26 cellular contexts compared by ENCODE assay signal in genomic region chr10:47457826-47458225, GRCh38. TPM values are rescaled to one million over a fixed set of nuclear protein-coding genes. Genes with fewer than 3 reads are reported as not detected.
"Had no signal": no experiment of that assay in that cellular context is flagged by ENCODE, and none has a peak within 500 bp of the region (broad histone marks: within the 10 kb centered on the region; RNA-seq: fewer than 3 reads in every experiment).

No MANE protein-coding gene starts in this region.

- H3K4me1 ChIP-seq: heart left ventricle, pancreas, tibial nerve, uterus had no signal

- H3K27me3 ChIP-seq: pancreas, tibial nerve, uterus had no signal

- H3K9me3 Mint-ChIP-seq: activated naive CD4-positive, alpha-beta T cell treated with anti-CD3 and anti-CD28 coated beads for 36 hours; activated naive CD8-positive, alpha-beta T cell treated with anti-CD3 and anti-CD28 coated beads, Interleukin-2, amount 10 ng/mL, durations not matched to agents 7 days and 5 days; dendritic cell treated with granulocyte-macrophage colony-stimulating factor and Interleukin-4, amounts not matched to agents 40 ng/mL and 50 ng/mL, for 4 days; naive thymus-derived CD8-positive, alpha-beta T cell; stimulated activated effector memory CD8-positive, alpha-beta T cell treated with anti-CD3 and anti-CD28 coated beads, Interleukin-12 subunit alpha, Interleukin-12 subunit beta, amount 100 ng/mL, for 72 hours; stimulated activated naive CD8-positive, alpha-beta T cell treated with anti-CD3 and anti-CD28 coated beads, Interleukin-15, amount 100 ng/mL, for 72 hours had no signal

- H3K4me3 ChIP-seq: heart left ventricle, lung, pancreas, skin epidermis, tibial nerve, uterus had no signal

- H3K27ac Mint-ChIP-seq: activated CD8-positive, alpha-beta T cell treated with anti-CD3 and anti-CD28 coated beads, Interleukin-2, amount 10 ng/mL, durations not matched to agents 7 days and 5 days; activated naive CD4-positive, alpha-beta T cell treated with anti-CD3 and anti-CD28 coated beads for 36 hours; activated naive CD8-positive, alpha-beta T cell treated with anti-CD3 and anti-CD28 coated beads, Interleukin-2, amount 10 ng/mL, durations not matched to agents 7 days and 5 days; dendritic cell treated with granulocyte-macrophage colony-stimulating factor and Interleukin-4, amounts not matched to agents 40 ng/mL and 50 ng/mL, for 4 days; naive thymus-derived CD8-positive, alpha-beta T cell; stimulated activated effector memory CD8-positive, alpha-beta T cell treated with anti-CD3 and anti-CD28 coated beads, Interleukin-12 subunit alpha, Interleukin-12 subunit beta, amount 100 ng/mL, for 72 hours; stimulated activated naive CD8-positive, alpha-beta T cell treated with anti-CD3 and anti-CD28 coated beads, Interleukin-15, amount 100 ng/mL, for 72 hours had no signal

- H3K4me1 Mint-ChIP-seq: activated naive CD8-positive, alpha-beta T cell treated with anti-CD3 and anti-CD28 coated beads, Interleukin-2, amount 10 ng/mL, durations not matched to agents 7 days and 5 days; stimulated activated effector memory CD8-positive, alpha-beta T cell treated with anti-CD3 and anti-CD28 coated beads, Interleukin-12 subunit alpha, Interleukin-12 subunit beta, amount 100 ng/mL, for 72 hours had no signal

- H3K9me3 ChIP-seq: heart left ventricle, neutrophil, pancreas, tibial nerve, uterus had no signal

- H3K36me3 ChIP-seq: heart left ventricle, neutrophil, pancreas, tibial nerve, uterus had no signal

- H3K36me3 Mint-ChIP-seq: activated naive CD8-positive, alpha-beta T cell treated with anti-CD3 and anti-CD28 coated beads, Interleukin-2, amount 10 ng/mL, durations not matched to agents 7 days and 5 days; naive thymus-derived CD8-positive, alpha-beta T cell; stimulated activated effector memory CD8-positive, alpha-beta T cell treated with anti-CD3 and anti-CD28 coated beads, Interleukin-12 subunit alpha, Interleukin-12 subunit beta, amount 100 ng/mL, for 72 hours had no signal

- H3K4me3 Mint-ChIP-seq: activated CD8-positive, alpha-beta T cell treated with anti-CD3 and anti-CD28 coated beads, Interleukin-2, amount 10 ng/mL, durations not matched to agents 7 days and 5 days; activated naive CD4-positive, alpha-beta T cell treated with anti-CD3 and anti-CD28 coated beads for 36 hours; activated naive CD8-positive, alpha-beta T cell treated with anti-CD3 and anti-CD28 coated beads, Interleukin-2, amount 10 ng/mL, durations not matched to agents 7 days and 5 days; dendritic cell treated with granulocyte-macrophage colony-stimulating factor and Interleukin-4, amounts not matched to agents 40 ng/mL and 50 ng/mL, for 4 days; naive thymus-derived CD8-positive, alpha-beta T cell; stimulated activated effector memory CD8-positive, alpha-beta T cell treated with anti-CD3 and anti-CD28 coated beads, Interleukin-12 subunit alpha, Interleukin-12 subunit beta, amount 100 ng/mL, for 72 hours; stimulated activated naive CD8-positive, alpha-beta T cell treated with anti-CD3 and anti-CD28 coated beads, Interleukin-15, amount 100 ng/mL, for 72 hours had no signal

- H3K27ac ChIP-seq: heart left ventricle, neutrophil, pancreas, skin epidermis, uterus had no signal

- DNase-seq: activated CD4-positive, alpha-beta T cell treated with anti-CD3 and anti-CD28 coated beads for 48 hours; activated CD8-positive, alpha-beta T cell treated with anti-CD3 and anti-CD28 coated beads, Interleukin-2, amount 10 ng/mL, durations not matched to agents 7 days and 5 days; activated naive CD4-positive, alpha-beta T cell treated with anti-CD3 and anti-CD28 coated beads for 36 hours; activated naive CD8-positive, alpha-beta T cell treated with anti-CD3 and anti-CD28 coated beads, Interleukin-2, amount 10 ng/mL, durations not matched to agents 7 days and 5 days; activated T-cell treated with anti-CD3 and anti-CD28 coated beads, Interleukin-2, amount 50 U/mL, for 48 hours; amniotic stem cell; cerebellar nuclear complex; effector CD4-positive, alpha-beta T cell; heart left ventricle; pancreas; right cardiac atrium; stimulated activated CD4-positive, alpha-beta T cell treated with anti-CD3 and anti-CD28 coated beads, Interleukin-2, amount 100 ng/mL, for 24 hours; stimulated activated naive CD8-positive, alpha-beta T cell treated with anti-CD3 and anti-CD28 coated beads, Interleukin-15, amount 100 ng/mL, for 72 hours; uterus had no signal

RNA-seq across cellular contexts. Expression of gene ANXA8, which starts 26.1 kb away (rescaled TPM):
- total RNA-seq: activated CD8-positive, alpha-beta T cell treated with anti-CD3 and anti-CD28 coated beads, Interleukin-2, amount 10 ng/mL, durations not matched to agents 7 days and 5 days; activated naive CD4-positive, alpha-beta T cell treated with anti-CD3 and anti-CD28 coated beads for 36 hours; naive thymus-derived CD8-positive, alpha-beta T cell; pulmonary artery endothelial cell had no signal
- polyA plus RNA-seq: naive thymus-derived CD8-positive, alpha-beta T cell had no signal

RNA-seq across cellular contexts. Expression of gene FAM25G, which starts 33.7 kb away (rescaled TPM):
- total RNA-seq: activated CD8-positive, alpha-beta T cell treated with anti-CD3 and anti-CD28 coated beads, Interleukin-2, amount 10 ng/mL, durations not matched to agents 7 days and 5 days; activated naive CD4-positive, alpha-beta T cell treated with anti-CD3 and anti-CD28 coated beads for 36 hours; activated naive CD8-positive, alpha-beta T cell treated with anti-CD3 and anti-CD28 coated beads, Interleukin-2, amount 10 ng/mL, durations not matched to agents 7 days and 5 days; bronchial epithelial cell; epithelial cell of proximal tubule; fibroblast of villous mesenchyme; heart left ventricle; lung; naive thymus-derived CD8-positive, alpha-beta T cell; pancreas; pulmonary artery endothelial cell; right cardiac atrium; T-helper 2 cell treated with Interferon-gamma antibody and Interleukin-4, amounts not matched to agents 100 ng/mL and 5 ng/mL, for 36 hours; tibial nerve; uterus had no signal
- polyA plus RNA-seq: heart left ventricle; lung; naive thymus-derived CD8-positive, alpha-beta T cell; pancreas; right cardiac atrium had no signal
